ENCODE assay signal across 1 cellular context in genomic region chr16:5020551-5020950, GRCh38.
TF ChIP-seq lines count a peak whose summit lies in the region.

No MANE protein-coding gene starts in this region.

TF ChIP-seq in K562, 482 proteins besides CTCF, POLR2A, EP300 and RAD21 (continued from another document):
- TF ChIP-seq FOXP4 (CRISPR knock-in tag; IDR thresholded peaks at IDR 0.05; ENCODE audit: borderline replicate concordance) = no peak
